ENCODE assay signal across 12 cellular contexts in genomic region chr5:114450516-114450909, GRCh38.
DNase-seq lines count a peak whose midpoint lies in the region; ATAC-seq and TF ChIP-seq lines count a peak whose summit lies in the region.
"Had no signal": no experiment of that assay in that cellular context is flagged by ENCODE, and none has a peak within 500 bp of the region (broad histone marks: within the 10 kb centered on the region; RNA-seq: fewer than 3 reads in every experiment).

No MANE protein-coding gene starts in this region.

- no peak overlapping the region for H3K9ac ChIP-seq in adipocyte (ENCODE audit: low read length)

- H3K79me2 ChIP-seq in hepatocyte = no peaks in the 10 kb centered on the region

- H3K9me2 ChIP-seq in hepatocyte (replicated peaks; ENCODE audit: insufficient read depth) = no peaks in the 10 kb centered on the region

- peak; percentile 27; the same call in 1 of the 2 replicates for TF ChIP-seq CTCF in BJ (IDR thresholded peaks at IDR 0.05; ENCODE audit: insufficient read depth, low read depth, low read length)
- no peak for TF ChIP-seq CTCF in hepatocyte (IDR thresholded peaks at IDR 0.05; ENCODE audit: poor library complexity)
- TF ChIP-seq CTCF in spleen (IDR thresholded peaks at IDR 0.05 in 8 of 11, conservative IDR thresholded peaks at IDR 0.05 in 3 of 11) = no peak

- no peaks in the 10 kb centered on the region for H3K9me3 Mint-ChIP-seq in stimulated activated naive B cell treated with anti-CD40 and anti-IgM and Interleukin-4, amounts not matched to agents 10 μg/mL and 1 μg/mL and 100 μg/mL, for 72 hours

- H3K27ac Mint-ChIP-seq in stimulated activated naive B cell treated with anti-CD40 and anti-IgM and Interleukin-4, amounts not matched to agents 10 μg/mL and 1 μg/mL and 100 μg/mL, for 72 hours = no peak overlapping the region
- H3K27ac Mint-ChIP-seq: CD4-positive, CD25-positive, alpha-beta regulatory T cell had no signal

- H3K9me3 ChIP-seq in adipocyte (ENCODE audit: control insufficient read depth, low read length) (no peaks in the 10 kb centered on the region), hepatocyte (ENCODE audit: low read depth) (no peaks in the 10 kb centered on the region), spleen (no peaks in the 10 kb centered on the region)
- H3K9me3 ChIP-seq: MG63 had no signal

- H3K4me3 ChIP-seq in BJ (ENCODE audit: low read depth, low read length) = no peak overlapping the region
- H3K4me3 ChIP-seq in adipocyte (ENCODE audit: low read length) = no peak overlapping the region
- no peak overlapping the region for H3K4me3 ChIP-seq in hepatocyte
- H3K4me3 ChIP-seq in spleen = no peak overlapping the region
- H3K4me3 ChIP-seq: MG63 had no signal

- POLR2A ChIA-PET in BJ (lab: Charles Lee) = no interaction called here

- H3K4me1 Mint-ChIP-seq in stimulated activated naive B cell treated with anti-CD40 and anti-IgM and Interleukin-4, amounts not matched to agents 10 μg/mL and 1 μg/mL and 100 μg/mL, for 72 hours = peaks cover 6 to 8% of the 10 kb centered on the region in 2 donors
- H3K4me1 Mint-ChIP-seq: CD4-positive, CD25-positive, alpha-beta regulatory T cell had no signal

- 53% methylated on average over 3 of the region's 3 CpGs for WGBS in hepatocyte (ENCODE audit: low lambda C conversion rate, missing lambda C conversion rate)
- 68 to 83% (median 74%) methylated on average over 3 of the region's 3 CpGs for WGBS in spleen, 5 donors

- H3K36me3 Mint-ChIP-seq in stimulated activated naive B cell treated with anti-CD40 and anti-IgM and Interleukin-4, amounts not matched to agents 10 μg/mL and 1 μg/mL and 100 μg/mL, for 72 hours = no peaks in the 10 kb centered on the region
- H3K36me3 Mint-ChIP-seq: CD4-positive, CD25-positive, alpha-beta regulatory T cell had no signal

- no peak overlapping the region for H3K4me3 Mint-ChIP-seq in stimulated activated naive B cell treated with anti-CD40 and anti-IgM and Interleukin-4, amounts not matched to agents 10 μg/mL and 1 μg/mL and 100 μg/mL, for 72 hours
- H3K4me3 Mint-ChIP-seq: CD4-positive, CD25-positive, alpha-beta regulatory T cell had no signal

- no peak overlapping the region for H2AFZ ChIP-seq in hepatocyte

- peak overlapping the region; percentile 6 for H3K27ac ChIP-seq in hepatocyte
- no peak overlapping the region for H3K27ac ChIP-seq in spleen
- H3K27ac ChIP-seq: epithelial cell of prostate had no signal

- no peaks in the 10 kb centered on the region for H4K20me1 ChIP-seq in hepatocyte (ENCODE audit: insufficient read depth, poor library complexity, severe bottlenecking)

- no peak for DNase-seq in BJ (ENCODE audit: low read depth)
- DNase-seq in HT-29 (ENCODE audit: low spot score) = peak; percentile 11
- peak; percentile 81 for DNase-seq in adipocyte (ENCODE audit: low read depth)
- DNase-seq in hepatocyte (ENCODE audit: low spot score) = peak; percentile 26
- DNase-seq in stimulated activated naive B cell treated with anti-CD40 and anti-IgM and Interleukin-4, amounts not matched to agents 10 μg/mL and 1 μg/mL and 100 μg/mL, for 72 hours = no peak
- DNase-seq in spleen = no peak
- no peak for DNase-seq in cerebellar nuclear complex (lab: John Stamatoyannopoulos, UW)
- DNase-seq: NCI-H524 treated with DMSO at 0.1 percent for 48 hours had no signal

- H3K36me3 ChIP-seq in BJ (ENCODE audit: control insufficient read depth, insufficient read depth, low read length) (no peaks in the 10 kb centered on the region), adipocyte (ENCODE audit: control insufficient read depth, insufficient read depth, low read length, severe bottlenecking) (no peaks in the 10 kb centered on the region), hepatocyte (replicated peaks; ENCODE audit: insufficient read depth, low read depth) (no peaks in the 10 kb centered on the region), spleen (no peaks in the 10 kb centered on the region)
- H3K36me3 ChIP-seq: MG63 had no signal

- H3K4me2 ChIP-seq in hepatocyte = peak overlapping the region; percentile 16

- CTCF ChIA-PET in BJ (lab: Yijun Ruan, JAX) = interaction anchor here (0.6 to 6.9 kb wide), 46 partner anchors 10 to 839 kb away, joined by 3 to 104 read pairs (median 5); partner anchors contain the start of gene KCNN2

- H3K27me3 ChIP-seq in BJ (ENCODE audit: control insufficient read depth, insufficient read depth, low read length) = no peaks in the 10 kb centered on the region
- peaks cover 33% of the 10 kb centered on the region for H3K27me3 ChIP-seq in adipocyte (replicated peaks; ENCODE audit: control insufficient read depth, insufficient read depth, low read length)
- H3K27me3 ChIP-seq in hepatocyte = no peaks in the 10 kb centered on the region
- peaks cover 0 to 11% (median 0%) of the 10 kb centered on the region in 7 donors for H3K27me3 ChIP-seq in spleen (replicated peaks in 1 of 7)
- H3K27me3 ChIP-seq: MG63 had no signal

- H3K27me3 Mint-ChIP-seq in stimulated activated naive B cell treated with anti-CD40 and anti-IgM and Interleukin-4, amounts not matched to agents 10 μg/mL and 1 μg/mL and 100 μg/mL, for 72 hours = peaks cover 18 to 19% of the 10 kb centered on the region in 2 donors
- H3K27me3 Mint-ChIP-seq: CD4-positive, CD25-positive, alpha-beta regulatory T cell had no signal

- H3K4me1 ChIP-seq in adipocyte (ENCODE audit: control insufficient read depth, insufficient read depth, low read length) (no peaks in the 10 kb centered on the region), hepatocyte (ENCODE audit: insufficient read depth) (peaks cover 6% of the 10 kb centered on the region), spleen (peaks cover 0 to 7% (median 0%) of the 10 kb centered on the region in 6 donors)

- no peak for ATAC-seq in stimulated activated naive B cell treated with anti-CD40 and anti-IgM and Interleukin-4, amounts not matched to agents 10 μg/mL and 1 μg/mL and 100 μg/mL, for 72 hours (replicated peaks)
- ATAC-seq in HG03097 (IDR thresholded peaks at IDR 0.05; ENCODE audit: low FRiP score, unreplicated experiment) = no peak

- intact Hi-C loops in spleen (cut with DNase I; ENCODE audit: low total_unique reads) = loop anchor here (5.0 kb wide), 2 partner anchors 348 to 838 kb away; no protein-coding TSS in a partner anchor

- TF ChIP-seq POLR2A in spleen (IDR thresholded peaks at IDR 0.05) = no peak

Comparison
In these comparisons a context has a peak if more than half of its experiments do, and no peak if none do; other contexts are left out.
1. DNase-seq: peak in HT-29 (single experiment), adipocyte (single experiment) and hepatocyte (single experiment); none in BJ (single experiment), stimulated activated naive B cell treated with anti-CD40 and anti-IgM and Interleukin-4, amounts not matched to agents 10 μg/mL and 1 μg/mL and 100 μg/mL, for 72 hours (single experiment), spleen (single experiment) and cerebellar nuclear complex (0 of 2).